In genomic region chr4:8158710-8159521, GRCh38 we compare ENCODE assay signal across 8 cellular contexts. TPM values are rescaled to one million over a fixed set of nuclear protein-coding genes. Genes with fewer than 3 reads are reported as not detected.
DNase-seq lines count a peak whose midpoint lies in the region; ATAC-seq and TF ChIP-seq lines count a peak whose summit lies in the region.

Gene ABLIM2, minus strand, starts transcription at chr4:8158813. Its CDS starts 124 bp downstream, at chr4:8158689.

- peak within 1 kb of the TSS; percentile 93 for H3K4me3 ChIP-seq in mucosa of stomach (ENCODE audit: low read length)

- no peaks in the 10 kb centered on the region for H3K9me3 Mint-ChIP-seq in activated T-cell treated with anti-CD3 and anti-CD28 coated beads, Interleukin-2, amount 50 U/mL, for 24 hours

- peaks cover 14% of the 10 kb centered on the region for H3K27me3 ChIP-seq in mucosa of stomach (ENCODE audit: control insufficient read depth, insufficient read depth, low read length)

- ATAC-seq in GM21619 (IDR thresholded peaks at IDR 0.05; ENCODE audit: unreplicated experiment) (peak; percentile 95), esophagus mucosa (peak; percentile 95)

- no peak for TF ChIP-seq RAD21 in Ishikawa (IDR thresholded peaks at IDR 0.05; ENCODE audit: low read depth)

- peak within 1 kb of the TSS; percentile 95 for H3K4me3 Mint-ChIP-seq in activated T-cell treated with anti-CD3 and anti-CD28 coated beads, Interleukin-2, amount 50 U/mL, for 24 hours

- peaks cover 31% of the 10 kb centered on the region for H3K4me1 ChIP-seq in mucosa of stomach (ENCODE audit: control insufficient read depth, insufficient read depth, low read length)

- peak within 1 kb of the TSS; percentile 93 for H3K27ac Mint-ChIP-seq in activated T-cell treated with anti-CD3 and anti-CD28 coated beads, Interleukin-2, amount 50 U/mL, for 24 hours

- H3K36me3 Mint-ChIP-seq in activated T-cell treated with anti-CD3 and anti-CD28 coated beads, Interleukin-2, amount 50 U/mL, for 24 hours (ENCODE audit: low read depth): peaks cover 2% of the 10 kb centered on the region

- no peaks in the 10 kb centered on the region for H3K9me3 ChIP-seq in mucosa of stomach (ENCODE audit: control insufficient read depth, low read length)

- peak within 1 kb of the TSS; percentile 72 for H3K9ac ChIP-seq in mucosa of stomach (ENCODE audit: low read length)

- no peak for TF ChIP-seq EP300 in Ishikawa (IDR thresholded peaks at IDR 0.05; ENCODE audit: borderline replicate concordance)

- H3K36me3 ChIP-seq in mucosa of stomach (ENCODE audit: control insufficient read depth, insufficient read depth, low read length): no peaks in the 10 kb centered on the region

- H3K4me1 Mint-ChIP-seq in activated T-cell treated with anti-CD3 and anti-CD28 coated beads, Interleukin-2, amount 50 U/mL, for 24 hours (ENCODE audit: low read depth): peaks cover 19% of the 10 kb centered on the region

- peaks cover 9% of the 10 kb centered on the region for H3K27me3 Mint-ChIP-seq in activated T-cell treated with anti-CD3 and anti-CD28 coated beads, Interleukin-2, amount 50 U/mL, for 24 hours

- peak; percentile 81 for DNase-seq in DMS153 (lab: John Stamatoyannopoulos, UW)
- DNase-seq in OCI-M2 (lab: John Stamatoyannopoulos, UW; ENCODE audit: unreplicated experiment): peak; percentile 49
- peak; percentile 100 for DNase-seq in activated T-cell treated with anti-CD3 and anti-CD28 coated beads, Interleukin-2, amount 50 U/mL, for 24 hours
- DNase-seq in stimulated activated CD8-positive, alpha-beta memory T cell treated with anti-CD3 and anti-CD28 coated beads, Interleukin-4, amount 100 ng/mL, for 48 hours: peak; percentile 99

TF ChIP-seq in Ishikawa, 13 proteins besides CTCF, POLR2A, EP300 and RAD21:
- TF ChIP-seq ZBTB7A (IDR thresholded peaks at IDR 0.05; ENCODE audit: low read depth) (peak; percentile 39; the same call in 1 of the 2 replicates), TCF12 (IDR thresholded peaks at IDR 0.05; ENCODE audit: low read depth) (no peak), NFIC (IDR thresholded peaks at IDR 0.05) (no peak), CREB1 (IDR thresholded peaks at IDR 0.05; ENCODE audit: low read depth) (no peak), YY1 (IDR thresholded peaks at IDR 0.05; ENCODE audit: low read depth) (no peak), MAX (IDR thresholded peaks at IDR 0.05) (peak; percentile 45; the same call in 1 of the 2 replicates), EGR1 (IDR thresholded peaks at IDR 0.05) (peak; percentile 84), REST (IDR thresholded peaks at IDR 0.05; ENCODE audit: low read depth) (no peak), CEBPB (IDR thresholded peaks at IDR 0.05) (peak; percentile 99), TEAD4 (IDR thresholded peaks at IDR 0.05) (no peak), FOXM1 (IDR thresholded peaks at IDR 0.05; ENCODE audit: borderline replicate concordance, low read depth) (no peak), TAF1 (IDR thresholded peaks at IDR 0.05; ENCODE audit: low read depth) (0 out of 2 replicates have a peak, but pooled peaks have one; percentile 12), USF1 (IDR thresholded peaks at IDR 0.05) (no peak)

RNA-seq across cellular contexts. Expression of gene ABLIM2, which starts in this region (rescaled TPM):
- total RNA-seq in esophagus mucosa: 20.1 TPM

Comparison
In these comparisons a context has a peak if more than half of its experiments do, and no peak if none do; other contexts are left out.
1. Peak in every context shown above with its lines: DNase-seq, ATAC-seq and H3K4me3 ChIP-seq.
2. DNase-seq: peak in every context shown above with its lines; median percentile 100 in activated T-cell treated with anti-CD3 and anti-CD28 coated beads, Interleukin-2, amount 50 U/mL, for 24 hours; 99 in stimulated activated CD8-positive, alpha-beta memory T cell treated with anti-CD3 and anti-CD28 coated beads, Interleukin-4, amount 100 ng/mL, for 48 hours; 81 in DMS153; 49 in OCI-M2.